9 cellular contexts compared by ENCODE assay signal in genomic region chr16:11583889-11584565, GRCh38. TPM values are rescaled to one million over a fixed set of nuclear protein-coding genes. Genes with fewer than 3 reads are reported as not detected.
A peak's percentile ranks its signal among the peaks of the same experiment; 100 is the strongest.
DNase-seq lines count a peak whose midpoint lies in the region; ATAC-seq, FAIRE-seq and TF ChIP-seq lines count a peak whose summit lies in the region.
"Had no signal": no experiment of that assay in that cellular context is flagged by ENCODE, and none has a peak within 500 bp of the region (broad histone marks: within the 10 kb centered on the region; RNA-seq: fewer than 3 reads in every experiment).

No MANE protein-coding gene starts in this region.

- H3K36me3 ChIP-seq in duodenal mucosa (ENCODE audit: control insufficient read depth in 1 of 2, insufficient read depth in 2 of 2, low read length in 2 of 2) (no peaks in the 10 kb centered on the region), pancreas (no peaks in the 10 kb centered on the region)

- ATAC-seq in pancreas: peak in 3 of 4 donors; percentile 40 to 55 (median 43)

- peaks cover 4% of the 10 kb centered on the region in 2 donors for H3K27me3 ChIP-seq in duodenal mucosa (ENCODE audit: control insufficient read depth in 1 of 2, insufficient read depth in 2 of 2, low read length in 2 of 2)
- H3K27me3 ChIP-seq in pancreas: no peaks in the 10 kb centered on the region

- H3K9me3 ChIP-seq in duodenal mucosa (ENCODE audit: control insufficient read depth in 1 of 2, low read length in 2 of 2) (no peaks in the 10 kb centered on the region), pancreas (no peaks in the 10 kb centered on the region)

- intact Hi-C loops in pancreas (cut with DNase I): no loop called here

- H3K27ac ChIP-seq in duodenal mucosa (ENCODE audit: low read depth, low read length) (peak overlapping the region; percentile 26), pancreas (peak overlapping the region in 3 of 4 donors; percentile 43 to 94 (median 90))

- TF ChIP-seq POLR2A in GM12891 (IDR thresholded peaks at IDR 0.05; ENCODE audit: low read depth, low read length): no peak

- FAIRE-seq in GM12891 (lab: Jason Lieb, UNC) (peak; percentile 71), pancreas (lab: Jason Lieb, UNC) (no peak), RCC 7860 (lab: Jason Lieb, UNC) (no peak)
- FAIRE-seq: islet of Langerhans had no signal

- WGBS in pancreas, 2 donors: 10 to 14% methylated on average over 7 of the region's 7 CpGs

- no peak for TF ChIP-seq CTCF in pancreas (IDR thresholded peaks at IDR 0.05)

- peaks cover 37 to 52% of the 10 kb centered on the region in 2 donors for H3K4me1 ChIP-seq in duodenal mucosa (ENCODE audit: control insufficient read depth in 1 of 2, insufficient read depth in 2 of 2, low read length in 2 of 2)
- peaks cover 0 to 7% (median 2%) of the 10 kb centered on the region in 3 donors for H3K4me1 ChIP-seq in pancreas

- H3K4me3 ChIP-seq in duodenal mucosa (ENCODE audit: low read depth in 1 of 2, low read length in 2 of 2): peak overlapping the region; percentile 41 to 44
- peak overlapping the region in 2 of 4 donors; percentile 1 to 77 for H3K4me3 ChIP-seq in pancreas

- no peak for DNase-seq in GM12891 (ENCODE audit: insufficient read length, low spot score)
- peak; percentile 26 for DNase-seq in NCI-H2227 treated with DMSO at 0.1 percent for 48 hours (lab: John Stamatoyannopoulos, UW)
- DNase-seq in pancreas: peak in 1 of 6 donors; percentile 25
- DNase-seq in RCC 7860 (ENCODE audit: low spot score): no peak
- DNase-seq in iPS-NIHi11 (ENCODE audit: low spot score): no peak
- DNase-seq in stimulated activated CD4-positive, alpha-beta T cell treated with anti-CD3 and anti-CD28 coated beads, Interleukin-4, amount 100 ng/mL, for 4 hours: no peak
- no peak for DNase-seq in anterior cingulate cortex (lab: John Stamatoyannopoulos, UW)

- peak overlapping the region; percentile 52 to 54 for H3K9ac ChIP-seq in duodenal mucosa (ENCODE audit: low read depth in 1 of 2, low read length in 2 of 2)

TF ChIP-seq in GM12891, 5 proteins besides CTCF, POLR2A, EP300 and RAD21:
- no peak for TF ChIP-seq TAF1 (IDR thresholded peaks at IDR 0.05; ENCODE audit: low read depth, low read length)
- no peak for TF ChIP-seq POU2F2 (IDR thresholded peaks at IDR 0.05; ENCODE audit: low read depth, low read length)
- no peak for TF ChIP-seq POLR2AphosphoS5 (IDR thresholded peaks at IDR 0.05; ENCODE audit: low read depth, low read length)
- peak; percentile 87 for TF ChIP-seq SPI1 (IDR thresholded peaks at IDR 0.05; ENCODE audit: low read depth, low read length)
- no peak for TF ChIP-seq PAX5 (IDR thresholded peaks at IDR 0.05; ENCODE audit: insufficient read depth, low read length, severe bottlenecking)
TF ChIP-seq in GM12891: peak in this region for 1.

RNA-seq across cellular contexts. Expression of gene LITAF, which starts 2.7 kb away (rescaled TPM):
- 159 TPM for polyA plus RNA-seq in GM12891 (2012; ENCODE audit: low read depth, missing spikeins)
- 10 to 100 TPM; 26.9 to 85.3 (median 32.3) TPM for total RNA-seq in pancreas
- 10 to 100 TPM; 17.6 to 37.3 TPM for polyA plus RNA-seq in pancreas
